In genomic region chr5:170523830-170524229, GRCh38 we compare ENCODE assay signal across 1 cellular context.
TF ChIP-seq lines count a peak whose summit lies in the region.

No MANE protein-coding gene starts in this region.

TF ChIP-seq in H1, 55 proteins besides CTCF, POLR2A, EP300 and RAD21:
- no peak for TF ChIP-seq POLR2AphosphoS5 (IDR thresholded peaks at IDR 0.05; ENCODE audit: low read depth, low read length)
- TF ChIP-seq EGR1 (IDR thresholded peaks at IDR 0.05; ENCODE audit: borderline replicate concordance, low read depth, low read length), result no peak
- no peak for TF ChIP-seq SIN3A (conservative IDR thresholded peaks at IDR 0.05 in 1 of 2, IDR thresholded peaks at IDR 0.05 in 1 of 2; ENCODE audit: low read depth in 1 of 2, low read length in 2 of 2)
- no peak for TF ChIP-seq GTF2F1 (IDR thresholded peaks at IDR 0.05; ENCODE audit: borderline replicate concordance, low read depth, low read length)
- no peak for TF ChIP-seq FOSL1 (IDR thresholded peaks at IDR 0.05; ENCODE audit: insufficient read depth, low read depth, low read length)
- TF ChIP-seq SIRT6 (IDR thresholded peaks at IDR 0.05; ENCODE audit: low read length), result no peak
- TF ChIP-seq TEAD4 (IDR thresholded peaks at IDR 0.05; ENCODE audit: low read depth, low read length), result no peak
- no peak for TF ChIP-seq SIX5 (IDR thresholded peaks at IDR 0.05; ENCODE audit: low read depth, low read length)
- TF ChIP-seq SAP30 (IDR thresholded peaks at IDR 0.05; ENCODE audit: insufficient read depth, insufficient replicate concordance, low read length), result no peak
- no peak for TF ChIP-seq CEBPB (IDR thresholded peaks at IDR 0.05; ENCODE audit: low read depth, low read length)
- TF ChIP-seq SRF (IDR thresholded peaks at IDR 0.05; ENCODE audit: low read depth, low read length), result no peak
